ENCODE assay signal across 8 cellular contexts in genomic region chr17:48307814-48308411, GRCh38.
DNase-seq lines count a peak whose midpoint lies in the region; ATAC-seq, FAIRE-seq and TF ChIP-seq lines count a peak whose summit lies in the region.

No MANE protein-coding gene starts in this region.

- ATAC-seq in heart right ventricle: peak in 1 of 8 donors; percentile 41
- no peak for ATAC-seq in gastrocnemius medialis
- ATAC-seq in HG02588 (IDR thresholded peaks at IDR 0.05; ENCODE audit: unreplicated experiment): no peak
- no peak for ATAC-seq in HG02678 (IDR thresholded peaks at IDR 0.05; ENCODE audit: unreplicated experiment)

- H3K4me1 ChIP-seq in Peyer's patch (peaks cover 0 to 6% (median 0%) of the 10 kb centered on the region in 4 donors), heart right ventricle (no peaks in the 10 kb centered on the region), gastrocnemius medialis (no peaks in the 10 kb centered on the region)

- no peaks in the 10 kb centered on the region for H3K27me3 ChIP-seq in Peyer's patch
- H3K27me3 ChIP-seq in heart right ventricle: peaks cover 11 to 94% (median 88%) of the 10 kb centered on the region in 7 donors
- peaks cover 31 to 41% (median 39%) of the 10 kb centered on the region in 3 donors for H3K27me3 ChIP-seq in gastrocnemius medialis

- in situ Hi-C loops in Caki2 (cut with HindIII; ENCODE audit: low pct_unique_long_range_greater_than_20kb, low sequenced_read_pairs) (no loop called here), gastrocnemius medialis (cut with MboI; ENCODE audit: low sequenced_read_pairs in 4 of 4) (loop anchor here in 1 of 4 donors (10.0 kb wide), 1 partner anchor 317 kb away; the partner anchor contains the start of gene HOXB9)

- WGBS in heart right ventricle, 2 donors: 20 to 27% methylated on average over 4 of the region's 4 CpGs

- intact Hi-C loops in heart right ventricle (cut with DNase I): no loop called here
- intact Hi-C loops in gastrocnemius medialis (cut with DNase I; ENCODE audit: low total_unique reads): loop anchor here (2.0 kb wide), 1 partner anchor 311 kb away; no protein-coding TSS in a partner anchor

- FAIRE-seq in HTR-8/SVneo (lab: Jason Lieb, UNC): peak; percentile 13

- TF ChIP-seq POLR2A in Peyer's patch (IDR thresholded peaks at IDR 0.05): no peak
- TF ChIP-seq POLR2A in gastrocnemius medialis (IDR thresholded peaks at IDR 0.05): no peak

- no peaks in the 10 kb centered on the region for H3K9me3 ChIP-seq in Peyer's patch
- H3K9me3 ChIP-seq in heart right ventricle: no peaks in the 10 kb centered on the region
- H3K9me3 ChIP-seq in gastrocnemius medialis: no peaks in the 10 kb centered on the region

- DNase-seq in Caki2 (ENCODE audit: low read depth) (peak; percentile 49), HTR-8/SVneo (ENCODE audit: insufficient read length, low spot score) (peak; percentile 56), Peyer's patch (peak; percentile 34 to 84 (median 63)), heart right ventricle (peak; percentile 8 to 19), gastrocnemius medialis (peak in 1 of 2 donors; percentile 18)
- peak; percentile 57 for DNase-seq in activated naive CD4-positive, alpha-beta T cell treated with Interleukin-2 at 50 U/mL for 16 hours

- H3K4me3 ChIP-seq in Peyer's patch (no peak overlapping the region), heart right ventricle (no peak overlapping the region), gastrocnemius medialis (no peak overlapping the region)

- H3K36me3 ChIP-seq in Peyer's patch: no peaks in the 10 kb centered on the region
- no peaks in the 10 kb centered on the region for H3K36me3 ChIP-seq in heart right ventricle
- H3K36me3 ChIP-seq in gastrocnemius medialis: no peaks in the 10 kb centered on the region

- TF ChIP-seq CTCF in Peyer's patch (IDR thresholded peaks at IDR 0.05) (peak; percentile 29 to 80 (median 72)), heart right ventricle (IDR thresholded peaks at IDR 0.05) (peak; percentile 45 to 84 (median 71)), gastrocnemius medialis (IDR thresholded peaks at IDR 0.05 in 4 of 5, conservative IDR thresholded peaks at IDR 0.05 in 1 of 5) (peak; percentile 42 to 76 (median 51))

- H3K27ac ChIP-seq in Peyer's patch: no peak overlapping the region
- H3K27ac ChIP-seq in heart right ventricle: no peak overlapping the region
- H3K27ac ChIP-seq in gastrocnemius medialis: no peak overlapping the region
